1 cellular context compared by ENCODE assay signal in the genomic region with DNA sequence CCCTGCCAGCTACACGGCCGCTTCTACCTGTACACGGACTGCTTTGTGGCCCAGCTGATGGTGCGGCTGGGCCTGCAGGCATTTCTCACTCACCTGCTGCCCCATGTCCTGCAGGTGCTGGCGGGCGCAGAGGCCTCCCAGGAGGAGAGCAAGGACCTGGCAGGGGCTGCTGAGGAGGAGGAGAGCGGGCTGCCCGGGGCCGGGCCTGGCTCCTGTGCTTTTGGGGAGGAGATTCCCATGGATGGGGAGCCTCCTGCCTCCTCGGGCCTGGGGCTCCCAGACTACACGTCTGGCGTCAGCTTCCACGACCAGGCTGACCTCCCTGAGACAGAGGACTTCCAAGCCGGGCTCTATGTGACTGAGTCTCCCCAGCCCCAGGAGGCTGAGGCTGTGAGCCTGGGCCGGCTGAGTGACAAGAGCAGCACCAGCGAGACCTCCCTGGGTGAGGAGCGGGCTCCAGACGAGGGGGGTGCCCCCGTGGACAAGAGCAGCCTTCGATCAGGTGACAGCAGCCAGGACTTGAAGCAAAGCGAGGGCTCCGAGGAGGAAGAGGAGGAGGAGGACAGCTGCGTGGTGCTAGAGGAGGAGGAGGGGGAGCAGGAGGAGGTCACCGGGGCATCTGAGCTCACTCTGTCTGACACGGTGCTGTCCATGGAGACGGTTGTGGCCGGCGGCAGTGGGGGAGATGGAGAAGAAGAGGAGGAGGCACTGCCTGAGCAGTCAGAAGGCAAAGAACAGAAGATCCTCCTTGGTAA.
TF ChIP-seq lines count a peak whose summit lies in the region.

No MANE protein-coding gene starts in this region.

TF ChIP-seq in K562, 482 proteins besides CTCF, POLR2A, EP300 and RAD21:
- TF ChIP-seq, protein P1, sequence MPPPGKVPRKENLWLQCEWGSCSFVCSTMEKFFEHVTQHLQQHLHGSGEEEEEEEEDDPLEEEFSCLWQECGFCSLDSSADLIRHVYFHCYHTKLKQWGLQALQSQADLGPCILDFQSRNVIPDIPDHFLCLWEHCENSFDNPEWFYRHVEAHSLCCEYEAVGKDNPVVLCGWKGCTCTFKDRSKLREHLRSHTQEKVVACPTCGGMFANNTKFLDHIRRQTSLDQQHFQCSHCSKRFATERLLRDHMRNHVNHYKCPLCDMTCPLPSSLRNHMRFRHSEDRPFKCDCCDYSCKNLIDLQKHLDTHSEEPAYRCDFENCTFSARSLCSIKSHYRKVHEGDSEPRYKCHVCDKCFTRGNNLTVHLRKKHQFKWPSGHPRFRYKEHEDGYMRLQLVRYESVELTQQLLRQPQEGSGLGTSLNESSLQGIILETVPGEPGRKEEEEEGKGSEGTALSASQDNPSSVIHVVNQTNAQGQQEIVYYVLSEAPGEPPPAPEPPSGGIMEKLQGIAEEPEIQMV (tag; conservative IDR thresholded peaks at IDR 0.05; ENCODE audit: low read depth) = no peak
- TF ChIP-seq, protein P2, sequence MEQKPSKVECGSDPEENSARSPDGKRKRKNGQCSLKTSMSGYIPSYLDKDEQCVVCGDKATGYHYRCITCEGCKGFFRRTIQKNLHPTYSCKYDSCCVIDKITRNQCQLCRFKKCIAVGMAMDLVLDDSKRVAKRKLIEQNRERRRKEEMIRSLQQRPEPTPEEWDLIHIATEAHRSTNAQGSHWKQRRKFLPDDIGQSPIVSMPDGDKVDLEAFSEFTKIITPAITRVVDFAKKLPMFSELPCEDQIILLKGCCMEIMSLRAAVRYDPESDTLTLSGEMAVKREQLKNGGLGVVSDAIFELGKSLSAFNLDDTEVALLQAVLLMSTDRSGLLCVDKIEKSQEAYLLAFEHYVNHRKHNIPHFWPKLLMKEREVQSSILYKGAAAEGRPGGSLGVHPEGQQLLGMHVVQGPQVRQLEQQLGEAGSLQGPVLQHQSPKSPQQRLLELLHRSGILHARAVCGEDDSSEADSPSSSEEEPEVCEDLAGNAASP (IDR thresholded peaks at IDR 0.05) = no peak
- no peak for TF ChIP-seq OTX1 (CRISPR knock-in tag; IDR thresholded peaks at IDR 0.05)
- TF ChIP-seq HNRNPK (IDR thresholded peaks at IDR 0.05; ENCODE audit: low read depth, low read length, poor library complexity, severe bottlenecking) = no peak
- no peak for TF ChIP-seq GATA2 (CRISPR knock-in tag; IDR thresholded peaks at IDR 0.05)
- no peak for TF ChIP-seq ZBTB43 (CRISPR knock-in tag; IDR thresholded peaks at IDR 0.05)
- TF ChIP-seq PRDM10 (IDR thresholded peaks at IDR 0.05; ENCODE audit: partially characterized antibody) = peak; percentile 13
- TF ChIP-seq, protein P3, sequence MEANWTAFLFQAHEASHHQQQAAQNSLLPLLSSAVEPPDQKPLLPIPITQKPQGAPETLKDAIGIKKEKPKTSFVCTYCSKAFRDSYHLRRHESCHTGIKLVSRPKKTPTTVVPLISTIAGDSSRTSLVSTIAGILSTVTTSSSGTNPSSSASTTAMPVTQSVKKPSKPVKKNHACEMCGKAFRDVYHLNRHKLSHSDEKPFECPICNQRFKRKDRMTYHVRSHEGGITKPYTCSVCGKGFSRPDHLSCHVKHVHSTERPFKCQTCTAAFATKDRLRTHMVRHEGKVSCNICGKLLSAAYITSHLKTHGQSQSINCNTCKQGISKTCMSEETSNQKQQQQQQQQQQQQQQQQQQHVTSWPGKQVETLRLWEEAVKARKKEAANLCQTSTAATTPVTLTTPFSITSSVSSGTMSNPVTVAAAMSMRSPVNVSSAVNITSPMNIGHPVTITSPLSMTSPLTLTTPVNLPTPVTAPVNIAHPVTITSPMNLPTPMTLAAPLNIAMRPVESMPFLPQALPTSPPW (CRISPR knock-in tag; IDR thresholded peaks at IDR 0.05) = no peak
- no peak for TF ChIP-seq NRF1 (conservative IDR thresholded peaks at IDR 0.05 in 1 of 2, IDR thresholded peaks at IDR 0.05 in 1 of 2)
- peak; percentile 41; the same call in 1 of the 2 replicates for TF ChIP-seq POLR2G (IDR thresholded peaks at IDR 0.05; ENCODE audit: low read depth, low read length)
- TF ChIP-seq ZNF239 (CRISPR knock-in tag; IDR thresholded peaks at IDR 0.05) = no peak
- no peak for TF ChIP-seq ZC3H8 (IDR thresholded peaks at IDR 0.05)
- TF ChIP-seq ZNF511 (CRISPR knock-in tag; IDR thresholded peaks at IDR 0.05) = no peak
- TF ChIP-seq ZNF263 (CRISPR knock-in tag; IDR thresholded peaks at IDR 0.05; ENCODE audit: borderline replicate concordance) = peak; percentile 96
- no peak for TF ChIP-seq HBP1 (CRISPR knock-in tag; IDR thresholded peaks at IDR 0.05)
- TF ChIP-seq, protein P4, sequence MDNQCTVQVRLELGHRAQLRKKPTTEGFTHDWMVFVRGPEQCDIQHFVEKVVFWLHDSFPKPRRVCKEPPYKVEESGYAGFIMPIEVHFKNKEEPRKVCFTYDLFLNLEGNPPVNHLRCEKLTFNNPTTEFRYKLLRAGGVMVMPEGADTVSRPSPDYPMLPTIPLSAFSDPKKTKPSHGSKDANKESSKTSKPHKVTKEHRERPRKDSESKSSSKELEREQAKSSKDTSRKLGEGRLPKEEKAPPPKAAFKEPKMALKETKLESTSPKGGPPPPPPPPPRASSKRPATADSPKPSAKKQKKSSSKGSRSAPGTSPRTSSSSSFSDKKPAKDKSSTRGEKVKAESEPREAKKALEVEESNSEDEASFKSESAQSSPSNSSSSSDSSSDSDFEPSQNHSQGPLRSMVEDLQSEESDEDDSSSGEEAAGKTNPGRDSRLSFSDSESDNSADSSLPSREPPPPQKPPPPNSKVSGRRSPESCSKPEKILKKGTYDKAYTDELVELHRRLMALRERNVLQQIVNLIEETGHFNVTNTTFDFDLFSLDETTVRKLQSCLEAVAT (IDR thresholded peaks at IDR 0.05) = no peak
- no peak for TF ChIP-seq HNRNPUL1 (IDR thresholded peaks at IDR 0.05; ENCODE audit: low read length)
- TF ChIP-seq MTA2 (IDR thresholded peaks at IDR 0.05; ENCODE audit: low read depth) = no peak
- no peak for TF ChIP-seq ELF1 (tag; IDR thresholded peaks at IDR 0.05)
- TF ChIP-seq, protein P5, sequence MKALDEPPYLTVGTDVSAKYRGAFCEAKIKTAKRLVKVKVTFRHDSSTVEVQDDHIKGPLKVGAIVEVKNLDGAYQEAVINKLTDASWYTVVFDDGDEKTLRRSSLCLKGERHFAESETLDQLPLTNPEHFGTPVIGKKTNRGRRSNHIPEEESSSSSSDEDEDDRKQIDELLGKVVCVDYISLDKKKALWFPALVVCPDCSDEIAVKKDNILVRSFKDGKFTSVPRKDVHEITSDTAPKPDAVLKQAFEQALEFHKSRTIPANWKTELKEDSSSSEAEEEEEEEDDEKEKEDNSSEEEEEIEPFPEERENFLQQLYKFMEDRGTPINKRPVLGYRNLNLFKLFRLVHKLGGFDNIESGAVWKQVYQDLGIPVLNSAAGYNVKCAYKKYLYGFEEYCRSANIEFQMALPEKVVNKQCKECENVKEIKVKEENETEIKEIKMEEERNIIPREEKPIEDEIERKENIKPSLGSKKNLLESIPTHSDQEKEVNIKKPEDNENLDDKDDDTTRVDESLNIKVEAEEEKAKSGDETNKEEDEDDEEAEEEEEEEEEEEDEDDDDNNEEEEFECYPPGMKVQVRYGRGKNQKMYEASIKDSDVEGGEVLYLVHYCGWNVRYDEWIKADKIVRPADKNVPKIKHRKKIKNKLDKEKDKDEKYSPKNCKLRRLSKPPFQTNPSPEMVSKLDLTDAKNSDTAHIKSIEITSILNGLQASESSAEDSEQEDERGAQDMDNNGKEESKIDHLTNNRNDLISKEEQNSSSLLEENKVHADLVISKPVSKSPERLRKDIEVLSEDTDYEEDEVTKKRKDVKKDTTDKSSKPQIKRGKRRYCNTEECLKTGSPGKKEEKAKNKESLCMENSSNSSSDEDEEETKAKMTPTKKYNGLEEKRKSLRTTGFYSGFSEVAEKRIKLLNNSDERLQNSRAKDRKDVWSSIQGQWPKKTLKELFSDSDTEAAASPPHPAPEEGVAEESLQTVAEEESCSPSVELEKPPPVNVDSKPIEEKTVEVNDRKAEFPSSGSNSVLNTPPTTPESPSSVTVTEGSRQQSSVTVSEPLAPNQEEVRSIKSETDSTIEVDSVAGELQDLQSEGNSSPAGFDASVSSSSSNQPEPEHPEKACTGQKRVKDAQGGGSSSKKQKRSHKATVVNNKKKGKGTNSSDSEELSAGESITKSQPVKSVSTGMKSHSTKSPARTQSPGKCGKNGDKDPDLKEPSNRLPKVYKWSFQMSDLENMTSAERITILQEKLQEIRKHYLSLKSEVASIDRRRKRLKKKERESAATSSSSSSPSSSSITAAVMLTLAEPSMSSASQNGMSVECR (CRISPR knock-in tag; IDR thresholded peaks at IDR 0.05) = no peak
